In genomic region chr6:19994909-19995308, GRCh38 we compare ENCODE assay signal across 28 cellular contexts.
"Had no signal": no experiment of that assay in that cellular context is flagged by ENCODE, and none has a peak within 500 bp of the region (broad histone marks: within the 10 kb centered on the region; RNA-seq: fewer than 3 reads in every experiment).

No MANE protein-coding gene starts in this region.

- H3K27ac Mint-ChIP-seq: activated CD4-positive, alpha-beta memory T cell treated with anti-CD3 and anti-CD28 coated beads for 36 hours; activated CD4-positive, alpha-beta T cell treated with anti-CD3 and anti-CD28 coated beads, Interleukin-2, amount 10 ng/mL, durations not matched to agents 24 days and 14 days; activated naive CD4-positive, alpha-beta T cell treated with anti-CD3 and anti-CD28 coated beads, Interleukin-2, amount 10 ng/mL, durations not matched to agents 7 days and 5 days; activated naive CD8-positive, alpha-beta T cell treated with anti-CD3 and anti-CD28 coated beads, Interleukin-2, amount 10 ng/mL, durations not matched to agents 7 days and 5 days; activated T-cell treated with anti-CD3 and anti-CD28 coated beads, Interleukin-2, amount 50 U/mL, for 24 hours; naive B cell; nephron progenitor cell; progenitor cell of endocrine pancreas; stimulated activated naive CD8-positive, alpha-beta T cell treated with anti-CD3 and anti-CD28 coated beads, Interleukin-15, Interleukin-2, amounts not matched to agents 100 ng/mL and 50 ng/mL, for 24 hours had no signal

- H3K36me3 Mint-ChIP-seq: activated CD4-positive, alpha-beta memory T cell treated with anti-CD3 and anti-CD28 coated beads for 36 hours; activated naive CD4-positive, alpha-beta T cell treated with anti-CD3 and anti-CD28 coated beads, Interleukin-2, amount 10 ng/mL, durations not matched to agents 7 days and 5 days; activated naive CD8-positive, alpha-beta T cell treated with anti-CD3 and anti-CD28 coated beads, Interleukin-2, amount 10 ng/mL, durations not matched to agents 7 days and 5 days; naive B cell had no signal

- H3K4me1 Mint-ChIP-seq: activated naive CD4-positive, alpha-beta T cell treated with anti-CD3 and anti-CD28 coated beads, Interleukin-2, amount 10 ng/mL, durations not matched to agents 7 days and 5 days; naive B cell; nephron progenitor cell had no signal

- H3K27ac ChIP-seq: ascending aorta, brain microvascular endothelial cell, coronary artery, dorsolateral prefrontal cortex, gastrocnemius medialis, neutrophil, skin epidermis, thoracic aorta had no signal

- DNase-seq: activated CD4-positive, alpha-beta memory T cell treated with anti-CD3 and anti-CD28 coated beads for 36 hours; activated CD4-positive, alpha-beta T cell treated with anti-CD3 and anti-CD28 coated beads, Interleukin-2, amount 10 ng/mL, durations not matched to agents 24 days and 14 days; activated CD4-positive, CD25-positive, alpha-beta regulatory T cell treated with anti-CD3 and anti-CD28 coated beads, Interleukin-2, amount 50 U/mL, for 72 hours; activated CD8-positive, alpha-beta memory T cell treated with anti-CD3 and anti-CD28 coated beads, Interleukin-2, amount 50 U/mL, for 48 hours; activated gamma-delta T cell; activated naive CD4-positive, alpha-beta T cell treated with anti-CD3 and anti-CD28 coated beads, Interleukin-2, amount 10 ng/mL, durations not matched to agents 7 days and 5 days; activated naive CD8-positive, alpha-beta T cell treated with anti-CD3 and anti-CD28 coated beads, Interleukin-2, amount 10 ng/mL, durations not matched to agents 7 days and 5 days; activated T-cell treated with anti-CD3 and anti-CD28 coated beads, Interleukin-2, amount 50 U/mL, for 24 hours; brain microvascular endothelial cell; dorsolateral prefrontal cortex; effector memory CD4-positive, alpha-beta T cell; erythroblast; gastrocnemius medialis; hippocampal formation; left cardiac atrium; mammary epithelial cell; naive B cell; nephron progenitor cell; stimulated activated CD4-positive, alpha-beta T cell treated with anti-CD3 and anti-CD28 coated beads, Interleukin-12 subunit alpha, Interleukin-12 subunit beta, amount 100 ng/mL, for 4 hours; stimulated activated CD4-positive, alpha-beta T cell treated with anti-CD3 and anti-CD28 coated beads, Interleukin-4, amount 100 ng/mL, for 1 hour; trophoblast cell had no signal

- H3K36me3 ChIP-seq: ascending aorta, brain microvascular endothelial cell, gastrocnemius medialis, neutrophil, thoracic aorta had no signal

- H3K4me3 Mint-ChIP-seq: activated CD4-positive, alpha-beta memory T cell treated with anti-CD3 and anti-CD28 coated beads for 36 hours; activated CD4-positive, alpha-beta T cell treated with anti-CD3 and anti-CD28 coated beads, Interleukin-2, amount 10 ng/mL, durations not matched to agents 24 days and 14 days; activated naive CD4-positive, alpha-beta T cell treated with anti-CD3 and anti-CD28 coated beads, Interleukin-2, amount 10 ng/mL, durations not matched to agents 7 days and 5 days; activated naive CD8-positive, alpha-beta T cell treated with anti-CD3 and anti-CD28 coated beads, Interleukin-2, amount 10 ng/mL, durations not matched to agents 7 days and 5 days; activated T-cell treated with anti-CD3 and anti-CD28 coated beads, Interleukin-2, amount 50 U/mL, for 24 hours; nephron progenitor cell; stimulated activated naive CD8-positive, alpha-beta T cell treated with anti-CD3 and anti-CD28 coated beads, Interleukin-15, Interleukin-2, amounts not matched to agents 100 ng/mL and 50 ng/mL, for 24 hours had no signal

- H3K27me3 Mint-ChIP-seq: activated CD4-positive, alpha-beta T cell treated with anti-CD3 and anti-CD28 coated beads, Interleukin-2, amount 10 ng/mL, durations not matched to agents 24 days and 14 days had no signal

- H3K27me3 ChIP-seq: ascending aorta, brain microvascular endothelial cell, gastrocnemius medialis had no signal

- H3K9me3 Mint-ChIP-seq: nephron progenitor cell had no signal

- H3K9me3 ChIP-seq: ascending aorta, gastrocnemius medialis, neutrophil, thoracic aorta had no signal

- H3K4me3 ChIP-seq: ascending aorta, coronary artery, dorsolateral prefrontal cortex, gastrocnemius medialis, skin epidermis, thoracic aorta had no signal
